In genomic region chr1:154874465-154874864, GRCh38 we compare ENCODE assay signal across 15 cellular contexts. TPM values are rescaled to one million over a fixed set of nuclear protein-coding genes. Genes with fewer than 3 reads are reported as not detected.
DNase-seq lines count a peak whose midpoint lies in the region; ATAC-seq, FAIRE-seq and TF ChIP-seq lines count a peak whose summit lies in the region.
"Had no signal": no experiment of that assay in that cellular context is flagged by ENCODE, and none has a peak within 500 bp of the region (broad histone marks: within the 10 kb centered on the region; RNA-seq: fewer than 3 reads in every experiment).

No MANE protein-coding gene starts in this region.

- POLR2A ChIA-PET in GM10248 (lab: Yijun Ruan, JAX) = interaction anchor here (0.5 kb wide), 1 partner anchor 880 kb away, joined by 3 read pairs; no protein-coding TSS in a partner anchor

- H3K4me3 ChIP-seq in OCI-LY3 (ENCODE audit: low read length) = peak overlapping the region; percentile 24
- H3K4me3 ChIP-seq in adrenal gland = no peak overlapping the region
- H3K4me3 ChIP-seq: GM23338 had no signal

- peaks cover 52% of the 10 kb centered on the region for H3K4me1 ChIP-seq in OCI-LY3 (ENCODE audit: low read length)
- peaks cover 0 to 11% of the 10 kb centered on the region in 2 donors for H3K4me1 ChIP-seq in adrenal gland (replicated peaks in 1 of 2)

- no peak for ATAC-seq in sciatic nerve
- ATAC-seq: GM23338 had no signal

- FAIRE-seq in GM18507 (lab: Jason Lieb, UNC) = peak; percentile 91
- FAIRE-seq in H54 (lab: Jason Lieb, UNC) = no peak
- FAIRE-seq: A204.1, GM12892 had no signal

- CTCF ChIA-PET in GM10248 (lab: Yijun Ruan, JAX) = interaction anchor here (0.8 to 7.5 kb wide), 10 partner anchors 9 to 328 kb away, joined by 3 to 53 read pairs (median 4); no protein-coding TSS in a partner anchor

- H3K36me3 ChIP-seq in OCI-LY3 (replicated peaks; ENCODE audit: low read depth, low read length) = no peaks in the 10 kb centered on the region
- no peaks in the 10 kb centered on the region for H3K36me3 ChIP-seq in adrenal gland (replicated peaks in 1 of 2)

- intact Hi-C loops in sciatic nerve (cut with DNase I) (no loop called here), adrenal gland (cut with DNase I) (loop anchor here (5.0 to 10.0 kb wide), 2 partner anchors 302 to 400 kb away; no protein-coding TSS in a partner anchor)

- TF ChIP-seq POLR2A in adrenal gland (IDR thresholded peaks at IDR 0.05) = no peak
- TF ChIP-seq POLR2A in H54 (IDR thresholded peaks at IDR 0.05; ENCODE audit: low read depth, low read length) = no peak

- peak overlapping the region; percentile 69 for H3K4me2 ChIP-seq in OCI-LY3 (ENCODE audit: low read length)
- H3K4me2 ChIP-seq: GM23338, KMS-11 had no signal

- DNase-seq in GM10248 (ENCODE audit: extremely low spot score) (peak; percentile 54), GM18507 (ENCODE audit: extremely low spot score, insufficient read length, low read depth) (no peak), sciatic nerve (ENCODE audit: low spot score) (peak; percentile 1), adrenal gland (no peak), H54 (ENCODE audit: insufficient read length, low spot score) (no peak), SK-N-DZ (ENCODE audit: low spot score) (no peak)
- DNase-seq: C1 segment of cervical spinal cord; CD4-positive, alpha-beta T cell; DMS79; H9 had no signal

- TF ChIP-seq CTCF in GM10248 (IDR thresholded peaks at IDR 0.05; ENCODE audit: control extremely low read depth, extremely low read depth, low read depth, missing control alignments) (no peak), OCI-LY3 (IDR thresholded peaks at IDR 0.05; ENCODE audit: low read depth, low read length) (no peak), adrenal gland (IDR thresholded peaks at IDR 0.05) (no peak)

- no peak overlapping the region for H3K9ac ChIP-seq in OCI-LY3 (ENCODE audit: low read length)
- H3K9ac ChIP-seq: KMS-11 had no signal

- H2AFZ ChIP-seq in OCI-LY3 (ENCODE audit: low read depth, low read length) = no peak overlapping the region
- H2AFZ ChIP-seq: GM23338 had no signal

- no peak overlapping the region; the same call in 1 of the 2 replicates for H3K27ac ChIP-seq in OCI-LY3 (ENCODE audit: low read length)
- H3K27ac ChIP-seq in adrenal gland = no peak overlapping the region
- H3K27ac ChIP-seq: KMS-11 had no signal

- WGBS in adrenal gland, 4 donors = 78 to 87% (median 84%) methylated on average over 5 of the region's 5 CpGs

- H3K27me3 ChIP-seq in OCI-LY3 (ENCODE audit: low read depth, low read length) (no peaks in the 10 kb centered on the region), adrenal gland (no peaks in the 10 kb centered on the region)

- no peaks in the 10 kb centered on the region for H3K79me2 ChIP-seq in OCI-LY3 (ENCODE audit: low read length)

- H3K9me3 ChIP-seq in OCI-LY3 (ENCODE audit: insufficient read depth, low read length) = no peaks in the 10 kb centered on the region
- no peaks in the 10 kb centered on the region for H3K9me3 ChIP-seq in adrenal gland (replicated peaks in 1 of 3)

- no peaks in the 10 kb centered on the region for H4K20me1 ChIP-seq in OCI-LY3 (ENCODE audit: insufficient read depth, low read length)

RNA-seq across cellular contexts. Expression of gene KCNN3, which starts 4.4 kb away (rescaled TPM):
- total RNA-seq in sciatic nerve = 1.8 TPM
- 1 to 10 TPM in 5 of 8 donors, under 1 TPM in 3; 0.17 to 2.3 (median 1.1) TPM for total RNA-seq in adrenal gland
- polyA plus RNA-seq in adrenal gland = 1 to 10 TPM in 1 of 3 donors, under 1 TPM in 2; 0.34 to 2.0 (median 0.80) TPM
- not detected in 2 replicates for polyA plus RNA-seq in SK-N-DZ (2014; cell fraction: cytosol; rRNA removed)
- not detected in 2 replicates for polyA plus RNA-seq in SK-N-DZ (2014; cell fraction: nucleus; rRNA removed)
- total RNA-seq: CD4-positive, alpha-beta T cell had no signal

Comparison
In these comparisons a context has a peak if more than half of its experiments do, and no peak if none do; other contexts are left out.
1. DNase-seq: peak in GM10248 (single experiment) and sciatic nerve (single experiment); none in GM18507 (single experiment), adrenal gland (0 of 7), H54 (single experiment) and SK-N-DZ (single experiment).